24 cellular contexts compared by ENCODE assay signal in the genomic region with DNA sequence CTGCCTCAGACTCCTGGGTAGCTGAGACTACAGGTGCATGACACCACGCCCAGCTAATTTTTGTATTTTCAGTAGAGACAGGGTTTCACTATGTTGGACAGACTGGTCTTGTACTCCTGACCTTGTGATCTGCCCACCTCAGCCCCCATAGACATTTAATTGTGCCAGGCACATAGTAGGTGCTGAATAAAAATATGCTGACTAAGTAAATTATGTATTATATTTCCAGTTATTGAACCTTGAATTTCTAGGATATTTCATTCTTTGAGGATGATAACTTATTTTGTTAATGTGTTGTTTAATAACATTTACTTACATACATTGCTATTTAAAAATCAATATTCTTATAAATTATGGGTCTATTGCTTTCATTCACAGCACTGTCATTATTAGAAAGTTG.
DNase-seq lines count a peak whose midpoint lies in the region; ATAC-seq, FAIRE-seq and TF ChIP-seq lines count a peak whose summit lies in the region.
"Had no signal": no experiment of that assay in that cellular context is flagged by ENCODE, and none has a peak within 500 bp of the region (broad histone marks: within the 10 kb centered on the region; RNA-seq: fewer than 3 reads in every experiment).

No MANE protein-coding gene starts in this region.

- BruUV-seq in HepG2 (replicated peaks; lab: Mats Ljungman, UMichigan) (no TSS peak), K562 (replicated peaks; lab: Mats Ljungman, UMichigan) (no TSS peak)

- ATAC-seq in HepG2 (no peak), right lobe of liver (no peak), K562 (no peak)

- FAIRE-seq in HepG2 (lab: Jason Lieb, UNC) (no peak), K562 (lab: Jason Lieb, UNC) (no peak)
- FAIRE-seq: GM12891, GM19239 had no signal

- no peak overlapping the region for H3K4me2 ChIP-seq in HepG2 (ENCODE audit: low read depth, low read length)
- H3K4me2 ChIP-seq in K562 (ENCODE audit: insufficient read depth, low read length), result no peak overlapping the region
- H3K4me2 ChIP-seq: BLaER1 had no signal

- H3K27me3 ChIP-seq in HepG2 (ENCODE audit: control insufficient read depth in 1 of 2, insufficient read depth in 2 of 2, low read length in 2 of 2) (no peaks in the 10 kb centered on the region), right lobe of liver (no peaks in the 10 kb centered on the region), K562 (ENCODE audit: control insufficient read depth in 2 of 2, insufficient read depth in 2 of 2, low read length in 2 of 2) (no peaks in the 10 kb centered on the region), esophagus muscularis mucosa (no peaks in the 10 kb centered on the region)
- H3K27me3 ChIP-seq: BE2C, BLaER1 had no signal

- no peaks in the 10 kb centered on the region for H3K36me3 ChIP-seq in HepG2 (replicated peaks in 1 of 2; ENCODE audit: control insufficient read depth in 1 of 2, insufficient read depth in 2 of 2, low read length in 2 of 2)
- no peaks in the 10 kb centered on the region for H3K36me3 ChIP-seq in right lobe of liver
- no peaks in the 10 kb centered on the region for H3K36me3 ChIP-seq in K562 (ENCODE audit: control insufficient read depth, insufficient read depth, low read length)
- H3K36me3 ChIP-seq in esophagus muscularis mucosa, result no peaks in the 10 kb centered on the region
- H3K36me3 ChIP-seq: BE2C, BLaER1 had no signal

- in situ Hi-C loops in HepG2 (cut with HindIII; ENCODE audit: extremely low pct_ligation_motif_present, low pct_unique_long_range_greater_than_20kb) (no loop called here), K562 (cut with MboI) (no loop called here)

- TF ChIP-seq CTCF in HepG2 (CRISPR knock-in tag; IDR thresholded peaks at IDR 0.05) (no peak), right lobe of liver (IDR thresholded peaks at IDR 0.05) (no peak), K562 (IDR thresholded peaks at IDR 0.05 in 2 of 3, conservative IDR thresholded peaks at IDR 0.05 in 1 of 3; ENCODE audit: insufficient read depth in 2 of 3, low read depth in 1 of 3, low read length in 3 of 3) (no peak), esophagus muscularis mucosa (IDR thresholded peaks at IDR 0.05) (no peak), GM10266 (IDR thresholded peaks at IDR 0.05; ENCODE audit: control insufficient read depth, insufficient read depth, low read depth, missing control alignments) (no peak)

- H2AFZ ChIP-seq in HepG2 (ENCODE audit: low read length) (no peak overlapping the region), K562 (ENCODE audit: low read depth, low read length) (no peak overlapping the region)

- H3K79me2 ChIP-seq in HepG2 (ENCODE audit: insufficient read depth, low read length) (no peaks in the 10 kb centered on the region), K562 (ENCODE audit: control insufficient read depth, insufficient read depth, low read length) (no peaks in the 10 kb centered on the region)

- TF ChIP-seq RAD21 in HepG2 (CRISPR knock-in tag; IDR thresholded peaks at IDR 0.05), result no peak
- no peak for TF ChIP-seq RAD21 in K562 (CRISPR knock-in tag; conservative IDR thresholded peaks at IDR 0.05 in 1 of 2, IDR thresholded peaks at IDR 0.05 in 1 of 2)

- no peaks in the 10 kb centered on the region for H4K20me1 ChIP-seq in HepG2 (ENCODE audit: insufficient read depth, low read length)
- H4K20me1 ChIP-seq in K562 (replicated peaks; ENCODE audit: control insufficient read depth, insufficient read depth, low read length), result no peaks in the 10 kb centered on the region
- H4K20me1 ChIP-seq: BLaER1 had no signal

- POLR2A ChIA-PET in HepG2 (lab: Yijun Ruan, JAX) (no interaction called here), K562 (lab: Yijun Ruan, JAX) (no interaction called here)

- intact Hi-C loops in HepG2 (cut with micrococcal nuclease; ENCODE audit: unreplicated experiment), result no loop called here
- intact Hi-C loops in right lobe of liver (cut with DNase I), result no loop called here
- intact Hi-C loops in K562 (cut with micrococcal nuclease), result no loop called here
- intact Hi-C loops in esophagus muscularis mucosa (cut with DNase I), result no loop called here

- DNase-seq in HepG2 (ENCODE audit: low spot score) (no peak), right lobe of liver (no peak), K562 (ENCODE audit: extremely low read depth in 1 of 4, low spot score in 3 of 4) (no peak), esophagus muscularis mucosa (ENCODE audit: extremely low spot score) (peak; percentile 5), GM10266 (ENCODE audit: extremely low spot score) (no peak), NCI-H82 treated with DMSO at 0.1 percent for 48 hours (lab: John Stamatoyannopoulos, UW; ENCODE audit: unreplicated experiment) (no peak)
- DNase-seq: ACHN; BE2C; C1 segment of cervical spinal cord; CD4-positive, alpha-beta memory T cell; CD4-positive, CD25-positive, alpha-beta regulatory T cell; CD8-positive, alpha-beta memory T cell; COR-L47; DMS 273 treated with DMSO at 0.1 percent for 48 hours; DMS153; DMS53; DMS79; DND-41; EL; GDM1 had no signal

- CTCF ChIA-PET in HepG2 (lab: Yijun Ruan, JAX; ENCODE audit: low intra/inter-chr PET ratio, low total read pairs), result no interaction called here
- CTCF ChIA-PET in K562 (lab: Yijun Ruan, JAX; ENCODE audit: low intra/inter-chr PET ratio), result no interaction called here

- H3K9ac ChIP-seq in HepG2 (ENCODE audit: insufficient read depth, low read depth, low read length) (no peak overlapping the region), K562 (ENCODE audit: insufficient read depth in 1 of 2, low read depth in 2 of 2, low read length in 2 of 2) (no peak overlapping the region)
- H3K9ac ChIP-seq: BLaER1 had no signal

- TF ChIP-seq EP300 in HepG2 (IDR thresholded peaks at IDR 0.05; ENCODE audit: low read depth in 2 of 2, low read length in 2 of 2) (no peak), HepG2 (CRISPR knock-in tag; IDR thresholded peaks at IDR 0.05; ENCODE audit: borderline replicate concordance) (no peak), K562 (IDR thresholded peaks at IDR 0.05; ENCODE audit: low read length) (no peak), esophagus muscularis mucosa (IDR thresholded peaks at IDR 0.05) (no peak)

- H3K9me1 ChIP-seq in K562 (ENCODE audit: control insufficient read depth, insufficient read depth, low read length), result no peaks in the 10 kb centered on the region

- H3K4me3 ChIP-seq in HepG2 (replicated peaks in 1 of 3; ENCODE audit: insufficient read depth in 1 of 3, low read depth in 2 of 3, low read length in 3 of 3), result no peak overlapping the region
- H3K4me3 ChIP-seq in right lobe of liver, result no peak overlapping the region
- no peak overlapping the region for H3K4me3 ChIP-seq in K562
- no peak overlapping the region for H3K4me3 ChIP-seq in esophagus muscularis mucosa
- H3K4me3 ChIP-seq: BLaER1 had no signal

- 48% methylated on average over 1 of the region's 1 CpG for WGBS in HepG2 (ENCODE audit: low lambda C conversion rate)
- WGBS in right lobe of liver (ENCODE audit: insufficient coverage, low coverage, low lambda C conversion rate, missing lambda C conversion rate), result 38% methylated on average over 1 of the region's 1 CpG
- WGBS in K562 (ENCODE audit: insufficient coverage, low coverage, missing lambda C conversion rate), result 0% methylated on average over 1 of the region's 1 CpG
- WGBS in esophagus muscularis mucosa, result 94% methylated on average over 1 of the region's 1 CpG

- H3K9me3 ChIP-seq in HepG2 (ENCODE audit: low read length) (no peaks in the 10 kb centered on the region), right lobe of liver (no peaks in the 10 kb centered on the region), K562 (replicated peaks; ENCODE audit: control insufficient read depth, insufficient read depth, low read depth, low read length) (no peaks in the 10 kb centered on the region), esophagus muscularis mucosa (no peaks in the 10 kb centered on the region)
- H3K9me3 ChIP-seq: BE2C, BLaER1 had no signal

- no peaks in the 10 kb centered on the region for H3K4me1 ChIP-seq in HepG2 (ENCODE audit: insufficient read depth, low read length)
- H3K4me1 ChIP-seq in right lobe of liver, result no peaks in the 10 kb centered on the region
- H3K4me1 ChIP-seq in K562 (replicated peaks in 1 of 2; ENCODE audit: control insufficient read depth in 2 of 2, insufficient read depth in 2 of 2, low read length in 2 of 2), result no peaks in the 10 kb centered on the region
- H3K4me1 ChIP-seq in esophagus muscularis mucosa, result no peaks in the 10 kb centered on the region
- H3K4me1 ChIP-seq: BE2C, BLaER1 had no signal

- H3K27ac ChIP-seq in HepG2 (ENCODE audit: extremely low read length, insufficient read depth, low read length) (no peak overlapping the region), right lobe of liver (no peak overlapping the region), K562 (ENCODE audit: extremely low read depth, low read depth, low read length) (no peak overlapping the region), esophagus muscularis mucosa (replicated peaks in 1 of 4) (no peak overlapping the region)
- H3K27ac ChIP-seq: 22Rv1, BLaER1 had no signal

- TF ChIP-seq POLR2A in HepG2 (IDR thresholded peaks at IDR 0.05; ENCODE audit: insufficient read depth in 1 of 2, low read depth in 2 of 2, low read length in 2 of 2) (no peak), right lobe of liver (IDR thresholded peaks at IDR 0.05) (no peak), K562 (conservative IDR thresholded peaks at IDR 0.05) (no peak), esophagus muscularis mucosa (IDR thresholded peaks at IDR 0.05; ENCODE audit: low read depth) (no peak)

TF ChIP-seq in HepG2, 621 proteins besides CTCF, POLR2A, EP300 and RAD21 (continues in another document):
- no peak for TF ChIP-seq ZNF543 (CRISPR knock-in tag; IDR thresholded peaks at IDR 0.05)
- no peak for TF ChIP-seq TSC22D2 (CRISPR knock-in tag; IDR thresholded peaks at IDR 0.05; ENCODE audit: borderline replicate concordance)
- TF ChIP-seq ZNF567 (CRISPR knock-in tag; IDR thresholded peaks at IDR 0.05; ENCODE audit: borderline replicate concordance), result no peak
- peak; percentile 97 to 99 for TF ChIP-seq MAFK (conservative IDR thresholded peaks at IDR 0.05 in 1 of 2, IDR thresholded peaks at IDR 0.05 in 1 of 2; ENCODE audit: low read length in 2 of 2)
- peak; percentile 48; the same call in 1 of the 2 replicates for TF ChIP-seq ZKSCAN1 (IDR thresholded peaks at IDR 0.05; ENCODE audit: low read length)
- TF ChIP-seq ZNF274 (CRISPR knock-in tag; IDR thresholded peaks at IDR 0.05), result no peak
- no peak for TF ChIP-seq TBL1XR1 (IDR thresholded peaks at IDR 0.05; ENCODE audit: borderline replicate concordance, low read length, partially characterized antibody)

TF ChIP-seq in K562, 482 proteins besides CTCF, POLR2A, EP300 and RAD21 (continues in another document):
- TF ChIP-seq C11orf30 (IDR thresholded peaks at IDR 0.05; ENCODE audit: low read depth) (peak; percentile 63; the same call in 1 of the 2 replicates), ZFPM2 (CRISPR knock-in tag; IDR thresholded peaks at IDR 0.05) (no peak)
